ENCODE assay signal across 1 cellular context in the genomic region with DNA sequence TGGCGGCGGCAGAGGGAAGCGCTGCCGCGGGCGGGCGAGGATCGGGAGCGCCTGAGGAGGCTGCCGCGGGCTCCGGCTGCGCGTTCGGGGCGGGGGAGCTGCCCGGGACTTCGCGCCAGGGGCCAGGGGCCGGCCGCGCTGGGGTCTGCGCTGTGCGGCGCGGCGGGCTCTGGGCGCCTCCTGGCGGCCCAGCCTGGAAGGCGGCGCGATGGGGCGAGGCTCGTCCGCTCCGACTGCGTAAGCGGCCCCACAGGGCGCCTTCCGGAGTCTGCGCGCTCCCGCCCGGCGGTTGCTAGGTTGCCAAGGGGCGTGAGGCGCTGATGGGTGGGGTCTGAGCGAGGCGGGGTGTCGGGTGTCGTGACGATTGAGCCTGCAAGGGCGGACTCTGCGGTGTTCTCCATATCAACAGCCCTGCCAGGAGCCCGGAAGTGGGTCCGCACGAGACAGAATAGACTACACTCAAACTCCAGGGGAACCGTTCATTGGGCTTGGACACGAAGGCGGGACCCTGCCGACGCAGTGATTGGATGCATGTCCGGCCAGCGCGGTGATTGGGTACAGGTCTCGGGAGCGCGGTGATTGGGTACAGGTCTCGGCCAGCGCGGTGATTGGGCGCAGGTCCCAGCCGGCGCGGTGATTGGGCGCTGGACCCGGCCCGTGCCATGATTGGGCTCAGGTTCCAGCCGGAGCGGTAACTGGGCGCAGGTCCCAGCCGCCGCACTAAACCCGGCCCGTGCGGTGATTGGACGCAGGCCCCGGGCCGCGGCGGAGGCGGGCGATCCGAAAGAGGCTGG.
TF ChIP-seq lines count a peak whose summit lies in the region.

A gene with protein sequence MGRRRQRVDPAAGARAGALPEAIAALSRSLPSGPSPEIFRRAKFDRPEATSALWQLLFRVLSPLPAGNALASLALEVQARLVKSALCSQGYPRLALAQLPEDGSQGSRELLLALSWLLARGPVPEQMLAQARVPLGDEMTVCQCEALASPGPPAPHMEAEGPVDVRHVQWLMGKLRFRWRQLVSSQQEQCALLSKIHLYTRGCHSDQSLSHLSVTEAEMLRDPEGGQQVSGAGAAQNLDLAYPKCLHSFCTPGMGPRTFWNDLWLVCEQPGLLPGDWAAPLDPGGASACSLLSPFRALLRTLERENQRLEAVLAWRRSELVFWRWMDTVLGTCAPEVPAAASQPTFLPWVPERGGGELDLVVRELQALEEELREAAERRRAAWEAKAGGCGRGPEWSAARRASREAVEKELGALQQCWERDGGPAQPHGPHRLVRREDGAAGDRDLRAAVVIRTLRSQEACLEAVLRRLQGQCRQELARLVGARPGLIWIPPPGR (plus strand): TSS at position 675 of the 794 bp plus-strand sequence. CDS start 130 bp downstream, outside the sequence.

TF ChIP-seq in HepG2, 621 proteins besides CTCF, POLR2A, EP300 and RAD21 (continued from another document):
- TF ChIP-seq, protein P1, sequence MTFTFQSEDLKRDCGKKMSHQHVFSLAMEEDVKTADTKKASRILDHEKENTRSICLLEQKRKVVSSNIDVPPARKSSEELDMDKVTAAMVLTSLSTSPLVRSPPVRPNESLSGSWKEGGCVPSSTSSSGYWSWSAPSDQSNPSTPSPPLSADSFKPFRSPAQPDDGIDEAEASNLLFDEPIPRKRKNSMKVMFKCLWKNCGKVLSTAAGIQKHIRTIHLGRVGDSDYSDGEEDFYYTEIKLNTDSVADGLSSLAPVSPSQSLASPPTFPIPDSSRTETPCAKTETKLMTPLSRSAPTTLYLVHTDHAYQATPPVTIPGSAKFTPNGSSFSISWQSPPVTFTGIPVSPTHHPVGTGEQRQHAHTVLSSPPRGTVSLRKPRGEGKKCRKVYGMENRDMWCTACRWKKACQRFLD (CRISPR knock-in tag; IDR thresholded peaks at IDR 0.05; ENCODE audit: borderline replicate concordance), result 0 out of 2 replicates have a peak, but pooled peaks have one; percentile 6
- TF ChIP-seq ZNF83 (CRISPR knock-in tag; IDR thresholded peaks at IDR 0.05; ENCODE audit: borderline replicate concordance), result peak; percentile 44; the same call in 1 of the 2 replicates
- TF ChIP-seq ZNF121 (CRISPR knock-in tag; IDR thresholded peaks at IDR 0.05), result peak; percentile 35; the same call in 1 of the 2 replicates
- no peak for TF ChIP-seq NFKBIZ (CRISPR knock-in tag; IDR thresholded peaks at IDR 0.05)
- TF ChIP-seq ZNF343 (CRISPR knock-in tag; IDR thresholded peaks at IDR 0.05), result no peak
- TF ChIP-seq JUND (CRISPR knock-in tag; IDR thresholded peaks at IDR 0.05), result no peak
- TF ChIP-seq, protein P2, sequence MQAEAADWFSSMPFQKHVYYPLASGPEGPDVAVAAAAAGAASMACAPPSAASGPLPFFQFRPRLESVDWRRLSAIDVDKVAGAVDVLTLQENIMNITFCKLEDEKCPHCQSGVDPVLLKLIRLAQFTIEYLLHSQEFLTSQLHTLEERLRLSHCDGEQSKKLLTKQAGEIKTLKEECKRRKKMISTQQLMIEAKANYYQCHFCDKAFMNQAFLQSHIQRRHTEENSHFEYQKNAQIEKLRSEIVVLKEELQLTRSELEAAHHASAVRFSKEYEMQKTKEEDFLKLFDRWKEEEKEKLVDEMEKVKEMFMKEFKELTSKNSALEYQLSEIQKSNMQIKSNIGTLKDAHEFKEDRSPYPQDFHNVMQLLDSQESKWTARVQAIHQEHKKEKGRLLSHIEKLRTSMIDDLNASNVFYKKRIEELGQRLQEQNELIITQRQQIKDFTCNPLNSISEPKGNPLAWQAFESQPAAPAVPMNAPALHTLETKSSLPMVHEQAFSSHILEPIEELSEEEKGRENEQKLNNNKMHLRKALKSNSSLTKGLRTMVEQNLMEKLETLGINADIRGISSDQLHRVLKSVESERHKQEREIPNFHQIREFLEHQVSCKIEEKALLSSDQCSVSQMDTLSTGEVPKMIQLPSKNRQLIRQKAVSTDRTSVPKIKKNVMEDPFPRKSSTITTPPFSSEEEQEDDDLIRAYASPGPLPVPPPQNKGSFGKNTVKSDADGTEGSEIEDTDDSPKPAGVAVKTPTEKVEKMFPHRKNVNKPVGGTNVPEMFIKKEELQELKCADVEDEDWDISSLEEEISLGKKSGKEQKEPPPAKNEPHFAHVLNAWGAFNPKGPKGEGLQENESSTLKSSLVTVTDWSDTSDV (CRISPR knock-in tag; IDR thresholded peaks at IDR 0.05), result no peak
TF ChIP-seq in HepG2: peak in this region for 300.
